ENCODE assay signal across 12 cellular contexts in the genomic region with DNA sequence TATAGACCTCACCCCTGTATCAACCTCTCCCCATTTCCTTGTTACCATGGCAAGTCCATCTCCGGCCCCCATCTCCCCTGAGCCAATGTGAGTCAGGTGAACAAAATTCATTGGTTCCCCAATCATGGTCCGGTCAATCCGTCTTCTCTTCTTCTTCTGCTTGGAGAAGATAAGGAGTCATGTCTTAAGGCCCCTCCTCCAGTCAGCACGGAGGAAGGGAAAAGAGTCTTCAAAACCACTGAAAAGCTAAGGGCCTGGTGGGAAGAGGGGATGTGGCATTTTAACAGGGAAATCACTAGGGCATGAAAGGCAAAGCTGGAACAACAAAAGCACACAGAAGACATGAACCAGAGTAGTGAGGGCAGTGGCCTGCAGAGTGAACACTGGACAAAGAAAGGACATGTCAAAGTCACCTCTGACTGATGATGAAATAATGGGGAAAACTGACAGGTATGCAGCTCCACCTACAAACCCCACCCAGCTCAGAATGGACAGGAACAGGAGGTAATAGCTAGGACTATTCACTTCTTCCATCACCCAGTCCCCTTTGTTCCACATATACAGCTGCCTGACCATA. TPM values are rescaled to one million over a fixed set of nuclear protein-coding genes. Genes with fewer than 3 reads are reported as not detected.
DNase-seq lines count a peak whose midpoint lies in the region; ATAC-seq and TF ChIP-seq lines count a peak whose summit lies in the region.
"Had no signal": no experiment of that assay in that cellular context is flagged by ENCODE, and none has a peak within 500 bp of the region (broad histone marks: within the 10 kb centered on the region; RNA-seq: fewer than 3 reads in every experiment).

No MANE protein-coding gene starts in this region.

- no peak overlapping the region for H3K4me3 Mint-ChIP-seq in Caco-2 (ENCODE audit: unreplicated experiment)
- peak overlapping the region; percentile 93 to 99 (median 95) for H3K4me3 Mint-ChIP-seq in T-cell

- no TSS peak for BruUV-seq in Caco-2 (replicated peaks; lab: Mats Ljungman, UMichigan)

- ATAC-seq in T-cell (replicated peaks in 1 of 4): no peak
- peak; percentile 43 for ATAC-seq in esophagus mucosa
- ATAC-seq in gastrocnemius medialis: no peak
- ATAC-seq in SK-N-SH treated with all-trans-retinoic acid at 6 μM for 48 hours: no peak
- ATAC-seq in HG03095 (IDR thresholded peaks at IDR 0.05; ENCODE audit: unreplicated experiment): no peak
- ATAC-seq: left lobe of liver had no signal

- H3K36me3 Mint-ChIP-seq in Caco-2 (ENCODE audit: insufficient read depth, unreplicated experiment) (peaks cover 88% of the 10 kb centered on the region), T-cell (peaks cover 65% of the 10 kb centered on the region)

- H3K27me3 ChIP-seq in Caco-2 (replicated peaks; ENCODE audit: control insufficient read depth, insufficient read depth, low read length): no peaks in the 10 kb centered on the region
- no peaks in the 10 kb centered on the region for H3K27me3 ChIP-seq in gastrocnemius medialis

- H3K4me1 Mint-ChIP-seq in Caco-2 (ENCODE audit: low read depth, unreplicated experiment) (peaks cover 41% of the 10 kb centered on the region), T-cell (peaks cover 68 to 82% (median 76%) of the 10 kb centered on the region in 3 donors)

- H3K27ac Mint-ChIP-seq in Caco-2 (ENCODE audit: unreplicated experiment): peak overlapping the region; percentile 21
- peak overlapping the region; percentile 96 to 99 for H3K27ac Mint-ChIP-seq in T-cell

- POLR2A ChIA-PET in Caco-2 (lab: Charles Lee): no interaction called here
- POLR2A ChIA-PET in T-cell (lab: Charles Lee): interaction anchor here in 1 of 2 donors (0.6 kb wide), 1 partner anchor 344 kb away, joined by 3 read pairs; no protein-coding TSS in a partner anchor

- TF ChIP-seq POLR2A in gastrocnemius medialis (IDR thresholded peaks at IDR 0.05): no peak

- H3K36me3 ChIP-seq in Caco-2 (ENCODE audit: control insufficient read depth, insufficient read depth, low read length): peaks cover 11% of the 10 kb centered on the region
- H3K36me3 ChIP-seq in gastrocnemius medialis: peaks cover 6 to 49% of the 10 kb centered on the region in 2 donors

- in situ Hi-C loops in gastrocnemius medialis (cut with MboI; ENCODE audit: low sequenced_read_pairs in 4 of 4): no loop called here

- no peaks in the 10 kb centered on the region for H3K9me3 ChIP-seq in Caco-2
- no peaks in the 10 kb centered on the region for H3K9me3 ChIP-seq in gastrocnemius medialis

- H3K9me3 Mint-ChIP-seq in Caco-2 (ENCODE audit: unreplicated experiment) (no peaks in the 10 kb centered on the region), T-cell (no peaks in the 10 kb centered on the region)

- H3K27ac ChIP-seq in gastrocnemius medialis (peak overlapping the region; percentile 90 to 98 (median 94)), coronary artery (peak overlapping the region in 1 of 2 donors; percentile 98)

- H3K27me3 Mint-ChIP-seq in Caco-2 (ENCODE audit: insufficient read depth, unreplicated experiment): no peaks in the 10 kb centered on the region
- no peaks in the 10 kb centered on the region for H3K27me3 Mint-ChIP-seq in T-cell

- CTCF ChIA-PET in Caco-2 (lab: Charles Lee): no interaction called here
- CTCF ChIA-PET in T-cell (lab: Charles Lee): interaction anchor here in 1 of 2 donors (0.5 to 2.0 kb wide), 2 partner anchors 8 to 25 kb away, joined by 3 to 7 read pairs; a partner anchor contains a TSS

- intact Hi-C loops in Caco-2 (cut with micrococcal nuclease; ENCODE audit: unreplicated experiment) (no loop called here), gastrocnemius medialis (cut with DNase I; ENCODE audit: low total_unique reads) (loop anchor here (5.0 kb wide), 1 partner anchor 48 kb away; a partner anchor contains a TSS)

- no peak for DNase-seq in Caco-2
- no peak for DNase-seq in T-cell
- no peak for DNase-seq in gastrocnemius medialis
- DNase-seq in coronary artery (ENCODE audit: low spot score): no peak
- DNase-seq in stimulated activated naive CD4-positive, alpha-beta T cell (lab: John Stamatoyannopoulos, UW): no peak
- DNase-seq: activated CD4-positive, alpha-beta T cell treated with anti-CD3 and anti-CD28 coated beads, Interleukin-2, amount 50 U/mL, for 48 hours; KG1; NCI-H226 had no signal

- H3K4me1 ChIP-seq in Caco-2: peaks cover 17% of the 10 kb centered on the region
- H3K4me1 ChIP-seq in gastrocnemius medialis: peaks cover 28 to 31% of the 10 kb centered on the region in 2 donors

- TF ChIP-seq CTCF in Caco-2 (IDR thresholded peaks at IDR 0.05; ENCODE audit: insufficient read depth in 1 of 2, low read depth in 1 of 2, low read length in 1 of 2, severe bottlenecking in 1 of 2, unreplicated experiment in 1 of 2) (no peak), gastrocnemius medialis (IDR thresholded peaks at IDR 0.05 in 4 of 5, conservative IDR thresholded peaks at IDR 0.05 in 1 of 5) (no peak), coronary artery (IDR thresholded peaks at IDR 0.05) (no peak)

- no peak overlapping the region for H3K4me3 ChIP-seq in Caco-2 (ENCODE audit: low read depth, low read length)
- no peak overlapping the region for H3K4me3 ChIP-seq in gastrocnemius medialis
- H3K4me3 ChIP-seq in coronary artery: no peak overlapping the region

TF ChIP-seq in SK-N-SH treated with all-trans-retinoic acid at 6 μM for 48 hours, 23 proteins besides CTCF, POLR2A, EP300 and RAD21 (continues in another document):
- TF ChIP-seq ESRRG (CRISPR knock-in tag; IDR thresholded peaks at IDR 0.05): no peak
- TF ChIP-seq PPARA (CRISPR knock-in tag; IDR thresholded peaks at IDR 0.05; ENCODE audit: borderline replicate concordance): no peak
- no peak for TF ChIP-seq ISL1 (CRISPR knock-in tag; IDR thresholded peaks at IDR 0.05)
- no peak for TF ChIP-seq ZC3H10 (CRISPR knock-in tag; IDR thresholded peaks at IDR 0.05)
- TF ChIP-seq, protein P1, sequence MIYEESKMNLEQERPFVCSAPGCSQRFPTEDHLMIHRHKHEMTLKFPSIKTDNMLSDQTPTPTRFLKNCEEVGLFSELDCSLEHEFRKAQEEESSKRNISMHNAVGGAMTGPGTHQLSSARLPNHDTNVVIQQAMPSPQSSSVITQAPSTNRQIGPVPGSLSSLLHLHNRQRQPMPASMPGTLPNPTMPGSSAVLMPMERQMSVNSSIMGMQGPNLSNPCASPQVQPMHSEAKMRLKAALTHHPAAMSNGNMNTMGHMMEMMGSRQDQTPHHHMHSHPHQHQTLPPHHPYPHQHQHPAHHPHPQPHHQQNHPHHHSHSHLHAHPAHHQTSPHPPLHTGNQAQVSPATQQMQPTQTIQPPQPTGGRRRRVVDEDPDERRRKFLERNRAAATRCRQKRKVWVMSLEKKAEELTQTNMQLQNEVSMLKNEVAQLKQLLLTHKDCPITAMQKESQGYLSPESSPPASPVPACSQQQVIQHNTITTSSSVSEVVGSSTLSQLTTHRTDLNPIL (CRISPR knock-in tag; IDR thresholded peaks at IDR 0.05; ENCODE audit: low read depth): no peak
- no peak for TF ChIP-seq GLIS3 (CRISPR knock-in tag; IDR thresholded peaks at IDR 0.05)
- TF ChIP-seq, protein P2, sequence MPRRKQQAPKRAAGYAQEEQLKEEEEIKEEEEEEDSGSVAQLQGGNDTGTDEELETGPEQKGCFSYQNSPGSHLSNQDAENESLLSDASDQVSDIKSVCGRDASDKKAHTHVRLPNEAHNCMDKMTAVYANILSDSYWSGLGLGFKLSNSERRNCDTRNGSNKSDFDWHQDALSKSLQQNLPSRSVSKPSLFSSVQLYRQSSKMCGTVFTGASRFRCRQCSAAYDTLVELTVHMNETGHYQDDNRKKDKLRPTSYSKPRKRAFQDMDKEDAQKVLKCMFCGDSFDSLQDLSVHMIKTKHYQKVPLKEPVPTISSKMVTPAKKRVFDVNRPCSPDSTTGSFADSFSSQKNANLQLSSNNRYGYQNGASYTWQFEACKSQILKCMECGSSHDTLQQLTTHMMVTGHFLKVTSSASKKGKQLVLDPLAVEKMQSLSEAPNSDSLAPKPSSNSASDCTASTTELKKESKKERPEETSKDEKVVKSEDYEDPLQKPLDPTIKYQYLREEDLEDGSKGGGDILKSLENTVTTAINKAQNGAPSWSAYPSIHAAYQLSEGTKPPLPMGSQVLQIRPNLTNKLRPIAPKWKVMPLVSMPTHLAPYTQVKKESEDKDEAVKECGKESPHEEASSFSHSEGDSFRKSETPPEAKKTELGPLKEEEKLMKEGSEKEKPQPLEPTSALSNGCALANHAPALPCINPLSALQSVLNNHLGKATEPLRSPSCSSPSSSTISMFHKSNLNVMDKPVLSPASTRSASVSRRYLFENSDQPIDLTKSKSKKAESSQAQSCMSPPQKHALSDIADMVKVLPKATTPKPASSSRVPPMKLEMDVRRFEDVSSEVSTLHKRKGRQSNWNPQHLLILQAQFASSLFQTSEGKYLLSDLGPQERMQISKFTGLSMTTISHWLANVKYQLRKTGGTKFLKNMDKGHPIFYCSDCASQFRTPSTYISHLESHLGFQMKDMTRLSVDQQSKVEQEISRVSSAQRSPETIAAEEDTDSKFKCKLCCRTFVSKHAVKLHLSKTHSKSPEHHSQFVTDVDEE (CRISPR knock-in tag; IDR thresholded peaks at IDR 0.05): no peak
- no peak for TF ChIP-seq ZNF565 (CRISPR knock-in tag; conservative IDR thresholded peaks at IDR 0.05; ENCODE audit: low read depth)

RNA-seq across cellular contexts. Expression of a gene that starts 4.4 kb away (rescaled TPM):
- total RNA-seq in Caco-2 (2022) (58.7 and 59.4 TPM in 2 replicates), T-cell (100 to 1,000 TPM; 419 to 475 (median 450) TPM), esophagus mucosa (118 TPM), gastrocnemius medialis (10 to 100 TPM; 13.2 to 31.7 (median 22.8) TPM)

RNA-seq across cellular contexts. Expression of a gene that starts 5.1 kb away (rescaled TPM):
- 0.95 and 1.2 TPM in 2 replicates for total RNA-seq in Caco-2 (2022)
- 1 to 10 TPM; 3.6 to 4.9 (median 3.9) TPM for total RNA-seq in T-cell
- 0.80 TPM for total RNA-seq in esophagus mucosa
- 1 to 10 TPM; 1.5 to 9.2 (median 5.4) TPM for total RNA-seq in gastrocnemius medialis

RNA-seq across cellular contexts. Expression of a gene that starts 7.5 kb away (rescaled TPM):
- 4.8 and 6.7 TPM in 2 replicates for total RNA-seq in Caco-2 (2022)
- total RNA-seq in T-cell: 1 to 10 TPM in 4 of 5 donors, under 1 TPM in 1; 0.61 to 4.8 (median 3.3) TPM
- total RNA-seq in esophagus mucosa: 1.3 TPM
- 10 to 100 TPM in 3 of 4 donors, 1 to 10 TPM in 1; 6.2 to 16.2 (median 12.4) TPM for total RNA-seq in gastrocnemius medialis

RNA-seq across cellular contexts. Expression of a gene that starts 15.5 kb away (rescaled TPM):
- 2.0 and 2.6 TPM in 2 replicates for total RNA-seq in Caco-2 (2022)
- 10 to 100 TPM; 29.6 to 41.3 (median 32.5) TPM for total RNA-seq in T-cell
- total RNA-seq in esophagus mucosa: 10.6 TPM
- total RNA-seq in gastrocnemius medialis: 10 to 100 TPM; 11.9 to 20.5 (median 17.9) TPM

RNA-seq across cellular contexts. Expression of a gene that starts 18.7 kb away (rescaled TPM):
- 1.9 and 2.3 TPM in 2 replicates for total RNA-seq in Caco-2 (2022)
- 1 to 10 TPM in 3 of 5 donors, under 1 TPM in 2; 0.54 to 2.6 (median 2.2) TPM for total RNA-seq in T-cell
- 55.8 TPM for total RNA-seq in esophagus mucosa
- total RNA-seq in gastrocnemius medialis: under 1 TPM in 2 of 4 donors, not detected in 2; 0.13 to 0.25 TPM
